Comparison of ENCODE assay signal across 26 cellular contexts in the genomic region with DNA sequence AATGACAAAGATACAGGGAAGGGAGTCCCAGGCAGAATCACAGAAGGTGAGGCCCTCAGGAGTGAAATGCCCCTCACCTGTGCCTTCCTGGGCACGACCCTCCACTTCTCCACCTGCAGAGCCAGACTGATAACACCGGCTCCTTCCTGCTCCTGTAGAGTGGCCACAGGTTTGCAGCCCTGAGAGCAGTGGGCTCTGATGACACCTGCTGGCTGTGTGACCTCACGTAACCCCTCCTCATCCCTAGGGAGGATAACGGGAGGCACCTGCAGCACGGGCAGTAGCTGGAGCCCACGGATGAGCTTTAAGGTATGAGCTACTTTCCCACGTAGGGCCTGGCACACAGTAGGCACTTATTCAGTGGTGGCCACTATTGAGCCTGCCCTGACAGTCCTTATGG. TPM values are rescaled to one million over a fixed set of nuclear protein-coding genes. Genes with fewer than 3 reads are reported as not detected.
DNase-seq lines count a peak whose midpoint lies in the region; ATAC-seq and TF ChIP-seq lines count a peak whose summit lies in the region.
"Had no signal": no experiment of that assay in that cellular context is flagged by ENCODE, and none has a peak within 500 bp of the region (broad histone marks: within the 10 kb centered on the region; RNA-seq: fewer than 3 reads in every experiment).

No MANE protein-coding gene starts in this region.

- no peak overlapping the region for H3K4me3 Mint-ChIP-seq in H9
- no peak overlapping the region for H3K4me3 Mint-ChIP-seq in T-helper 2 cell treated with Interferon-gamma antibody and Interleukin-4, amounts not matched to agents 5 μg/mL and 100 μg/mL, for 36 hours
- H3K4me3 Mint-ChIP-seq: activated naive CD4-positive, alpha-beta T cell treated with anti-CD3 and anti-CD28 coated beads, Interleukin-2, amount 50 U/mL, for 24 hours; natural killer cell treated with Interleukin-12 subunit alpha and Interleukin-12 subunit beta and Interleukin-15 and Interleukin-18, amount 100 ng/mL, for 72 hours had no signal

- no peak overlapping the region for H3K4ac ChIP-seq in H9 (ENCODE audit: low read depth, low read length)

- H2BK15ac ChIP-seq in H9 (ENCODE audit: low read depth, low read length): no peak overlapping the region

- WGBS in H9 (ENCODE audit: extremely low coverage, insufficient read length, low lambda C conversion rate): no CpG with 5 or more reads among the region's 7 CpGs

- no peak overlapping the region for H3K14ac ChIP-seq in H9 (ENCODE audit: insufficient read depth, low read length)

- no peak overlapping the region for H3K18ac ChIP-seq in H9 (ENCODE audit: insufficient read length, low read depth, low read length)

- H4K20me1 ChIP-seq in H9 (ENCODE audit: control insufficient read depth, insufficient read depth, insufficient read length) (no peaks in the 10 kb centered on the region), neural cell (ENCODE audit: insufficient read depth) (no peaks in the 10 kb centered on the region)

- no peak overlapping the region for H3K56ac ChIP-seq in H9 (ENCODE audit: insufficient read length, low read depth, low read length)

- H3K27me3 ChIP-seq in H9 (ENCODE audit: insufficient read depth, low read length): 0 out of 2 replicates have a peak, but pooled peaks cover 2% of the 10 kb centered on the region
- H3K27me3 ChIP-seq in neural cell (ENCODE audit: insufficient read depth, low read depth, low read length): peaks cover 3% of the 10 kb centered on the region

- no peak overlapping the region; a peak in 1 of 7 replicates for H3K27ac Mint-ChIP-seq in H9
- H3K27ac Mint-ChIP-seq in T-helper 2 cell treated with Interferon-gamma antibody and Interleukin-4, amounts not matched to agents 5 μg/mL and 100 μg/mL, for 36 hours: no peak overlapping the region
- H3K27ac Mint-ChIP-seq: activated naive CD4-positive, alpha-beta T cell treated with anti-CD3 and anti-CD28 coated beads, Interleukin-2, amount 50 U/mL, for 24 hours; activated T-helper 2 cell treated with anti-CD3 and anti-CD28 coated beads, Interferon-gamma antibody, Interleukin-2, Interleukin-4, amounts not matched to agents 10 μg/mL and 5 μg/mL and 100 μg/mL, durations not matched to agents 14 hours and 24 hours and 36 hours; natural killer cell treated with Interleukin-12 subunit alpha and Interleukin-12 subunit beta and Interleukin-15 and Interleukin-18, amount 100 ng/mL, for 72 hours had no signal

- ATAC-seq in Right ventricle myocardium inferior: peak; percentile 9
- ATAC-seq in GM19463 (IDR thresholded peaks at IDR 0.05; ENCODE audit: unreplicated experiment): no peak
- ATAC-seq: gastrocnemius medialis; lower lobe of right lung; natural killer cell treated with Interleukin-12 subunit alpha and Interleukin-12 subunit beta and Interleukin-15 and Interleukin-18, amount 100 ng/mL, for 72 hours had no signal

- peaks cover 7 to 9% of the 10 kb centered on the region in 2 experiments; a peak in 4 of 5 replicates for H3K9me3 Mint-ChIP-seq in H9
- H3K9me3 Mint-ChIP-seq in T-helper 2 cell treated with Interferon-gamma antibody and Interleukin-4, amounts not matched to agents 5 μg/mL and 100 μg/mL, for 36 hours: no peaks in the 10 kb centered on the region
- H3K9me3 Mint-ChIP-seq: activated naive CD4-positive, alpha-beta T cell treated with anti-CD3 and anti-CD28 coated beads, Interleukin-2, amount 50 U/mL, for 24 hours had no signal

- TF ChIP-seq RAD21 in neural cell (conservative IDR thresholded peaks at IDR 0.05): peak; percentile 59

- no peak overlapping the region for H3K4me3 ChIP-seq in neural cell (ENCODE audit: low read length)
- H3K4me3 ChIP-seq: gastrocnemius medialis, HAP-1, lower lobe of right lung, transverse colon had no signal

- no peaks in the 10 kb centered on the region for H3K79me1 ChIP-seq in H9 (ENCODE audit: insufficient read depth, low read depth, low read length, poor library complexity, severe bottlenecking)

- DNase-seq in Right ventricle myocardium inferior (ENCODE audit: missing footprints): peak; percentile 16
- no peak for DNase-seq in cardiac septum (ENCODE audit: low spot score)
- peak; percentile 51 for DNase-seq in H9
- peak; percentile 13 for DNase-seq in NCI-H526 treated with DMSO at 0.1 percent for 48 hours (lab: John Stamatoyannopoulos, UW)
- DNase-seq in T-helper 2 cell treated with Interferon-gamma antibody and Interleukin-4, amounts not matched to agents 5 μg/mL and 100 μg/mL, for 36 hours (ENCODE audit: low spot score): no peak
- DNase-seq: activated CD4-positive, alpha-beta T cell treated with anti-CD3 and anti-CD28 coated beads for 4 hours; activated T-cell treated with anti-CD3 and anti-CD28 coated beads for 4 hours; amygdala; C1 segment of cervical spinal cord; COR-L47; gastrocnemius medialis; kidney glomerular epithelial cell; lower lobe of right lung; NCI-H1436 treated with DMSO at 0.1 percent for 48 hours; NCI-H226; SHP77; stimulated activated CD4-positive, alpha-beta T cell treated with anti-CD3 and anti-CD28 coated beads, Interleukin-15, amount 100 ng/mL, for 24 hours; stimulated activated CD4-positive, alpha-beta T cell treated with anti-CD3 and anti-CD28 coated beads, Interleukin-4, amount 100 ng/mL, for 4 hours; transverse colon had no signal

- no peak overlapping the region for H2BK20ac ChIP-seq in H9 (ENCODE audit: low read depth, low read length, poor library complexity, severe bottlenecking)

- H3K4me2 ChIP-seq in H9 (ENCODE audit: insufficient read depth, insufficient read length, low read length): no peak overlapping the region
- no peak overlapping the region for H3K4me2 ChIP-seq in neural cell (ENCODE audit: low read length)

- H4K8ac ChIP-seq in H9 (replicated peaks; ENCODE audit: insufficient read length, low read depth, low read length): no peak overlapping the region

- no peak overlapping the region for H3T11ph ChIP-seq in H9 (ENCODE audit: low read length)

- peaks cover 0 to 2% of the 10 kb centered on the region in 2 experiments; a peak in 2 of 4 replicates for H3K4me1 Mint-ChIP-seq in H9
- H3K4me1 Mint-ChIP-seq in T-helper 2 cell treated with Interferon-gamma antibody and Interleukin-4, amounts not matched to agents 5 μg/mL and 100 μg/mL, for 36 hours (ENCODE audit: low read depth): no peaks in the 10 kb centered on the region
- H3K4me1 Mint-ChIP-seq: activated naive CD4-positive, alpha-beta T cell treated with anti-CD3 and anti-CD28 coated beads, Interleukin-2, amount 50 U/mL, for 24 hours had no signal

- no peaks in the 10 kb centered on the region for H3K9me2 ChIP-seq in neural cell (ENCODE audit: insufficient read depth, low read length)

- H2AK5ac ChIP-seq in H9 (ENCODE audit: insufficient read length, low read length): no peak overlapping the region

- H3K9me3 ChIP-seq in H9 (ENCODE audit: control insufficient read depth, low read depth, low read length) (no peaks in the 10 kb centered on the region), neural cell (ENCODE audit: low read length) (peaks cover 3% of the 10 kb centered on the region)
- H3K9me3 ChIP-seq: gastrocnemius medialis, HAP-1 had no signal

- H2AFZ ChIP-seq in H9 (ENCODE audit: low read length) (no peak overlapping the region), neural cell (ENCODE audit: low read depth, low read length) (no peak overlapping the region)

- H2BK12ac ChIP-seq in H9 (ENCODE audit: insufficient read length, low read depth, low read length): no peak overlapping the region

- H2BK120ac ChIP-seq in H9 (ENCODE audit: low read depth, low read length, poor library complexity, severe bottlenecking): no peak overlapping the region

- H3F3A ChIP-seq in neural cell (ENCODE audit: insufficient read depth, low read length, poor library complexity, severe bottlenecking): no peaks in the 10 kb centered on the region

- no peaks in the 10 kb centered on the region for H3K4me1 ChIP-seq in H9 (ENCODE audit: insufficient read depth, low read length)
- H3K4me1 ChIP-seq: gastrocnemius medialis, HAP-1, lower lobe of right lung, transverse colon had no signal

- TF ChIP-seq EP300 in neural cell (conservative IDR thresholded peaks at IDR 0.05; ENCODE audit: poor library complexity, severe bottlenecking): no peak

- H3K79me2 ChIP-seq in H9 (ENCODE audit: insufficient read depth, low read length) (no peaks in the 10 kb centered on the region), neural cell (replicated peaks; ENCODE audit: insufficient read depth, low read length) (no peaks in the 10 kb centered on the region)

- TF ChIP-seq CTCF in H9 (conservative IDR thresholded peaks at IDR 0.05) (peak; percentile 33; the same call in 2 of the 3 replicates), neural cell (IDR thresholded peaks at IDR 0.05; ENCODE audit: poor library complexity, severe bottlenecking) (peak; percentile 53)

- H4K5ac ChIP-seq in H9 (ENCODE audit: insufficient read length, low read depth, low read length): no peak overlapping the region

- no peak overlapping the region for H3K9ac ChIP-seq in H9 (ENCODE audit: extremely low read depth, insufficient read length, low read length)
- no peak overlapping the region for H3K9ac ChIP-seq in neural cell (ENCODE audit: low read length)

- intact Hi-C loops in Right ventricle myocardium inferior (cut with DNase I) (no loop called here), cardiac septum (cut with DNase I) (loop anchor here (5.0 to 10.0 kb wide), 2 partner anchors 217 to 285 kb away; a partner anchor contains a TSS)

- no peaks in the 10 kb centered on the region for H3K23me2 ChIP-seq in H9 (ENCODE audit: insufficient read length, low read depth, low read length, poor library complexity, severe bottlenecking)

- no peaks in the 10 kb centered on the region for H3K36me3 ChIP-seq in neural cell (ENCODE audit: insufficient read depth, low read length)
- H3K36me3 ChIP-seq: gastrocnemius medialis, HAP-1, lower lobe of right lung, transverse colon had no signal

- peaks cover 0 to 3% (median 2%) of the 10 kb centered on the region in 3 experiments; a peak in 1 of 7 replicates for H3K36me3 Mint-ChIP-seq in H9 (ENCODE audit: insufficient read depth in 1 of 3, low read depth in 3 of 3)
- no peaks in the 10 kb centered on the region for H3K36me3 Mint-ChIP-seq in T-helper 2 cell treated with Interferon-gamma antibody and Interleukin-4, amounts not matched to agents 5 μg/mL and 100 μg/mL, for 36 hours (ENCODE audit: low read depth)
- H3K36me3 Mint-ChIP-seq: activated naive CD4-positive, alpha-beta T cell treated with anti-CD3 and anti-CD28 coated beads, Interleukin-2, amount 50 U/mL, for 24 hours; natural killer cell treated with Interleukin-12 subunit alpha and Interleukin-12 subunit beta and Interleukin-15 and Interleukin-18, amount 100 ng/mL, for 72 hours had no signal

- H3K27ac ChIP-seq in H9 (ENCODE audit: insufficient read length, low read depth, low read length) (no peak overlapping the region), neural cell (ENCODE audit: low read length) (no peak overlapping the region)
- H3K27ac ChIP-seq: gastrocnemius medialis, HL-60, lower lobe of right lung, transverse colon had no signal

- no peak overlapping the region for H2BK5ac ChIP-seq in H9 (ENCODE audit: insufficient read length, low read length)

- no peak overlapping the region for H3K23ac ChIP-seq in H9 (ENCODE audit: insufficient read length, low read depth, low read length)

- H4K91ac ChIP-seq in H9 (ENCODE audit: insufficient read length, low read depth, low read length): no peak overlapping the region

- H3K27me3 Mint-ChIP-seq in H9 (ENCODE audit: low read depth): peaks cover 82% of the 10 kb centered on the region
- H3K27me3 Mint-ChIP-seq in T-helper 2 cell treated with Interferon-gamma antibody and Interleukin-4, amounts not matched to agents 5 μg/mL and 100 μg/mL, for 36 hours (ENCODE audit: low read depth): peaks cover 3% of the 10 kb centered on the region

RNA-seq across cellular contexts. Expression of a gene that starts 25.5 kb away (rescaled TPM):
- 17.8 TPM for total RNA-seq in Right ventricle myocardium inferior
- 18.6 TPM for total RNA-seq in cardiac septum
- total RNA-seq in H9 (2021): 5.8 and 5.9 TPM in 2 replicates
- 5.2 and 7.5 TPM in 2 replicates for polyA plus RNA-seq in neural cell
- 10.2 and 12.2 TPM in 2 replicates for polyA minus RNA-seq in neural cell

Comparison
In these comparisons a context has a peak if more than half of its experiments do, and no peak if none do; other contexts are left out.
1. DNase-seq: peak in Right ventricle myocardium inferior (single experiment), H9 (single experiment) and NCI-H526 treated with DMSO at 0.1 percent for 48 hours (single experiment); none in cardiac septum (single experiment) and T-helper 2 cell treated with Interferon-gamma antibody and Interleukin-4, amounts not matched to agents 5 μg/mL and 100 μg/mL, for 36 hours (single experiment).